Comparison of ENCODE assay signal across 23 cellular contexts in the genomic region with DNA sequence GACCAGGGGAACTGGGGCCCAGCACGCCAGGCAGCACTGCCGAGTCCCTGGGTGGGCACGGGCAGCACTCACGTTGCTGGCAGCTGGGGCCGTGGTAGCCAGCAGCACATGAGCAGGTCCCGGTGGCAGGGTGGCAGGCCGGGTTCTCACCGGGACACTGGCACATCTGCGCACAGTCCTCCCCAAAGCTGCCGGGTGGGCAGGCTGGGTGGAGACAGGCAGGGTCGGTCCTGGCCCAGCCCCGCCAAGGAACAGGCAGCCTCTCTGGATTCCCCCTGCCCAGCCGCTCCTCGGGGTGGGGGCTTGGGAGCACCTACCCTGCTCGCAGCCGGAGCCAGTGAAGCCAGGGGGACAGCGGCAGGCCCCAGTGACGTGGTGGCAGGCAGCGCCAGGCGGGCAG.
"Had no signal": no experiment of that assay in that cellular context is flagged by ENCODE, and none has a peak within 500 bp of the region (broad histone marks: within the 10 kb centered on the region; RNA-seq: fewer than 3 reads in every experiment).

No MANE protein-coding gene starts in this region.

- H3K4me1 Mint-ChIP-seq: endodermal cell, mesothelial cell of epicardium had no signal

- H3K9me3 Mint-ChIP-seq: dendritic cell treated with granulocyte-macrophage colony-stimulating factor and Interleukin-4, amounts not matched to agents 40 ng/mL and 50 ng/mL, for 4 days; effector memory CD8-positive, alpha-beta T cell; endodermal cell; mesothelial cell of epicardium had no signal

- H3K27ac ChIP-seq: colonic mucosa, epithelial cell of prostate, esophagus squamous epithelium, gastrocnemius medialis, heart right ventricle, left lung, lower lobe of right lung had no signal

- H3K9me3 ChIP-seq: colonic mucosa, esophagus squamous epithelium, gastrocnemius medialis, heart right ventricle, left lung, lower lobe of right lung, mucosa of descending colon had no signal

- H3K27ac Mint-ChIP-seq: dendritic cell treated with granulocyte-macrophage colony-stimulating factor and Interleukin-4, amounts not matched to agents 40 ng/mL and 50 ng/mL, for 4 days; effector memory CD8-positive, alpha-beta T cell; endodermal cell; mesothelial cell of epicardium had no signal

- H3K4me1 ChIP-seq: colonic mucosa, heart right ventricle, lower lobe of right lung had no signal

- H3K27me3 Mint-ChIP-seq: dendritic cell treated with granulocyte-macrophage colony-stimulating factor and Interleukin-4, amounts not matched to agents 40 ng/mL and 50 ng/mL, for 4 days; effector memory CD8-positive, alpha-beta T cell had no signal

- H3K4me3 Mint-ChIP-seq: dendritic cell treated with granulocyte-macrophage colony-stimulating factor and Interleukin-4, amounts not matched to agents 40 ng/mL and 50 ng/mL, for 4 days; effector memory CD8-positive, alpha-beta T cell; endodermal cell; mesothelial cell of epicardium had no signal

- H3K36me3 ChIP-seq: colonic mucosa, gastrocnemius medialis, heart right ventricle had no signal

- H3K27me3 ChIP-seq: colonic mucosa, esophagus squamous epithelium, gastrocnemius medialis, heart right ventricle, left lung had no signal

- H3K4me3 ChIP-seq: colonic mucosa, esophagus squamous epithelium, gastrocnemius medialis, heart right ventricle, left lung, lower lobe of right lung, mucosa of descending colon had no signal

- H3K36me3 Mint-ChIP-seq: mesothelial cell of epicardium had no signal

- DNase-seq: colonic mucosa; cortex of kidney; effector CD8-positive, alpha-beta T cell; effector memory CD8-positive, alpha-beta T cell; endodermal cell; erythroblast; esophagus squamous epithelium; foreskin fibroblast; foreskin melanocyte; gastrocnemius medialis; glutamatergic neuron; head of caudate nucleus; heart right ventricle; hippocampal formation; left cardiac atrium; left lung; left ventricle myocardium superior; lower lobe of right lung; mesenchymal stem cell; mucosa of descending colon had no signal
